In genomic region chr11:8706673-8707432, GRCh38 we compare ENCODE assay signal across 18 cellular contexts. TPM values are rescaled to one million over a fixed set of nuclear protein-coding genes. Genes with fewer than 3 reads are reported as not detected.
A peak's percentile ranks its signal among the peaks of the same experiment; 100 is the strongest.
DNase-seq lines count a peak whose midpoint lies in the region; ATAC-seq, FAIRE-seq and TF ChIP-seq lines count a peak whose summit lies in the region.
"Had no signal": no experiment of that assay in that cellular context is flagged by ENCODE, and none has a peak within 500 bp of the region (broad histone marks: within the 10 kb centered on the region; RNA-seq: fewer than 3 reads in every experiment).

No MANE protein-coding gene starts in this region.

- H3K9me3 ChIP-seq in esophagus squamous epithelium: no peaks in the 10 kb centered on the region
- H3K9me3 ChIP-seq in pancreas: no peaks in the 10 kb centered on the region
- no peaks in the 10 kb centered on the region for H3K9me3 ChIP-seq in tibial artery

- H3K27ac ChIP-seq in caudate nucleus (ENCODE audit: low read depth, low read length) (peak overlapping the region; percentile 56), esophagus squamous epithelium (peak overlapping the region; percentile 76 to 94 (median 91)), pancreas (peak overlapping the region; percentile 62 to 78 (median 66)), tibial artery (peak overlapping the region; percentile 93)

- ATAC-seq in pancreas (no peak), GM21381 (IDR thresholded peaks at IDR 0.05; ENCODE audit: unreplicated experiment) (no peak), HG03139 (IDR thresholded peaks at IDR 0.05; ENCODE audit: unreplicated experiment) (no peak)
- ATAC-seq: K562; naive thymus-derived CD8-positive, alpha-beta T cell had no signal

- intact Hi-C loops in esophagus squamous epithelium (cut with DNase I): no loop called here
- intact Hi-C loops in pancreas (cut with DNase I): loop anchor here in 1 of 3 donors (10.0 kb wide), 1 partner anchor 108 kb away; a partner anchor contains a TSS
- intact Hi-C loops in tibial artery (cut with DNase I; ENCODE audit: low total_unique reads): loop anchor here (10.0 kb wide), 1 partner anchor 58 kb away; no protein-coding TSS in a partner anchor

- TF ChIP-seq CTCF in esophagus squamous epithelium (IDR thresholded peaks at IDR 0.05) (no peak), pancreas (IDR thresholded peaks at IDR 0.05) (no peak), tibial artery (IDR thresholded peaks at IDR 0.05) (no peak)

- H3K4me3 ChIP-seq in esophagus squamous epithelium: no peak overlapping the region
- no peak overlapping the region for H3K4me3 ChIP-seq in pancreas
- H3K4me3 ChIP-seq in tibial artery: no peak overlapping the region
- H3K4me3 ChIP-seq: K562 had no signal

- peak in 1 of 61 donors; percentile 24 for DNase-seq in caudate nucleus (lab: John Stamatoyannopoulos, UW)
- DNase-seq in esophagus squamous epithelium (lab: John Stamatoyannopoulos, UW): no peak
- DNase-seq in pancreas: no peak
- DNase-seq in tibial artery: no peak
- DNase-seq in SW480 (ENCODE audit: low spot score): no peak
- no peak for DNase-seq in epidermal melanocyte (ENCODE audit: insufficient read length, low spot score)
- DNase-seq: activated gamma-delta T cell treated with Interleukin-2 at 50 U/mL for 16 hours; COR-L47; cortex of kidney; naive thymus-derived CD8-positive, alpha-beta T cell; NCI-H187; stimulated activated CD4-positive, alpha-beta T cell treated with anti-CD3 and anti-CD28 coated beads, Interleukin-12 subunit alpha, Interleukin-12 subunit beta, amount 100 ng/mL, for 4 hours; SW 1271 had no signal

- no peak for TF ChIP-seq POLR2A in esophagus squamous epithelium (IDR thresholded peaks at IDR 0.05)

- H3K27me3 ChIP-seq in esophagus squamous epithelium (no peaks in the 10 kb centered on the region), pancreas (no peaks in the 10 kb centered on the region), tibial artery (no peaks in the 10 kb centered on the region)

- no peak for FAIRE-seq in pancreas (lab: Jason Lieb, UNC)
- FAIRE-seq: GM19239, H54, K562 had no signal

- peaks cover 12 to 90% (median 16%) of the 10 kb centered on the region in 3 donors for H3K36me3 ChIP-seq in esophagus squamous epithelium
- peaks cover 0 to 8% (median 0%) of the 10 kb centered on the region in 3 donors for H3K36me3 ChIP-seq in pancreas
- peaks cover 7 to 61% (median 31%) of the 10 kb centered on the region in 3 donors for H3K36me3 ChIP-seq in tibial artery

- WGBS in esophagus squamous epithelium, 2 donors: 81 to 89% methylated on average over 3 to 8 of the region's 14 CpGs
- 88 to 90% methylated on average over 14 of the region's 14 CpGs for WGBS in pancreas, 2 donors

- H3K4me1 ChIP-seq in esophagus squamous epithelium (peaks cover 15 to 39% (median 28%) of the 10 kb centered on the region in 3 donors), pancreas (peaks cover 27 to 32% (median 29%) of the 10 kb centered on the region in 3 donors), tibial artery (peaks cover 13 to 59% (median 34%) of the 10 kb centered on the region in 4 donors)

RNA-seq across cellular contexts. Expression of gene RPL27A, which starts 24.3 kb away (rescaled TPM):
- total RNA-seq in esophagus squamous epithelium (1,000 to 10,000 TPM in 3 of 4 donors, 100 to 1,000 TPM in 1; 921 to 1,566 (median 1,106) TPM), pancreas (100 to 1,000 TPM; 321 to 659 (median 517) TPM)
- polyA plus RNA-seq in pancreas: 1,000 to 10,000 TPM; 1,317 to 2,393 TPM

RNA-seq across cellular contexts. Expression of gene TRIM66, which starts 24.4 kb away (rescaled TPM):
- total RNA-seq in esophagus squamous epithelium (1 to 10 TPM; 4.5 to 5.5 (median 4.8) TPM), pancreas (10 to 100 TPM in 1 of 6 donors, 1 to 10 TPM in 5; 4.1 to 13.1 (median 9.8) TPM)
- polyA plus RNA-seq in pancreas: 10 to 100 TPM in 1 of 2 donors, 1 to 10 TPM in 1; 6.1 to 12.2 TPM
